ENCODE assay signal across 33 cellular contexts in the genomic region with DNA sequence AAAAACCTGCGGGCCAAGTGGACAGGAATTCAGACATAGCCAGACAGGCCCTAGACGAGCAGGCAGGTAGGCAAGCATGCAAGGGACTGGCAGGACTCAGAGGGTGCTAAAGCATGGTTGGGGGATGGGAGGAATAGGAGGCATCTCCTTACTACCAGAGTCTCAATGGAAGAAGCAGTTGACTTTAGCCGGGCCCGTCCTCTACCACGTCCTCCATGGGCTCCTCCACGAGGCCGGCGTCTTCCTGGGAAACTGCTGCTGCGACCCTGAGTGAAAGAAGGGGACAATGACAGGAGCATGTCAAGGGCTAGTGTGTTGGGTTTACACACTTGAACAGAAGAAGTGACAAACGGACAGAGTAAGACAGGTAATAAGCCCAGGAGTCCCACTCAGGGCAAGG. TPM values are rescaled to one million over a fixed set of nuclear protein-coding genes. Genes with fewer than 3 reads are reported as not detected.
"Had no signal": no experiment of that assay in that cellular context is flagged by ENCODE, and none has a peak within 500 bp of the region (broad histone marks: within the 10 kb centered on the region; RNA-seq: fewer than 3 reads in every experiment).

No MANE protein-coding gene starts in this region.

- H3K27ac ChIP-seq: colonic mucosa, esophagus squamous epithelium, heart right ventricle, neutrophil, prostate gland, skin epidermis, stomach, thyroid gland, vagina had no signal

- H3K4me1 ChIP-seq: colonic mucosa, prostate gland, thyroid gland, vagina had no signal

- DNase-seq: colonic mucosa; effector memory CD4-positive, alpha-beta T cell; erythroblast; esophagus squamous epithelium; foreskin melanocyte; glutamatergic neuron; heart right ventricle; hippocampal formation; immature natural killer cell; left ventricle myocardium superior; naive B cell; stimulated activated CD4-positive, alpha-beta T cell treated with anti-CD3 and anti-CD28 coated beads, Interleukin-12 subunit alpha, Interleukin-12 subunit beta, amount 100 ng/mL, for 4 hours; stimulated activated CD4-positive, alpha-beta T cell treated with anti-CD3 and anti-CD28 coated beads, Interleukin-1b, Interleukin-23, amount 100 ng/mL, for 48 hours; stimulated activated CD4-positive, alpha-beta T cell treated with anti-CD3 and anti-CD28 coated beads, Interleukin-4, amount 100 ng/mL, for 1 hour; stimulated activated CD8-positive, alpha-beta memory T cell treated with anti-CD3 and anti-CD28 coated beads, Interleukin-4, amount 100 ng/mL, for 48 hours; stimulated activated naive CD4-positive, alpha-beta T cell treated with Interleukin-2 at 50 U/mL for 16 hours; stomach; thyroid gland; trophoblast cell had no signal

- ATAC-seq: left ventricle myocardium superior; mucosa of descending colon; natural killer cell treated with Interleukin-12 subunit alpha and Interleukin-12 subunit beta and Interleukin-15 and Interleukin-18, amount 100 ng/mL, for 72 hours had no signal

- H3K4me3 ChIP-seq: colonic mucosa, esophagus squamous epithelium, heart right ventricle, lung, mucosa of descending colon, prostate gland, skin epidermis, stomach, thyroid gland, vagina had no signal

- H3K9me3 ChIP-seq: colonic mucosa, esophagus squamous epithelium, heart right ventricle, mucosa of descending colon, neutrophil, prostate gland, stomach, thyroid gland, vagina had no signal

- H3K27me3 Mint-ChIP-seq: dendritic cell treated with granulocyte-macrophage colony-stimulating factor and Interleukin-4, amounts not matched to agents 40 ng/mL and 50 ng/mL, for 4 days; memory B cell; naive B cell; natural killer cell treated with Interleukin-12 subunit alpha and Interleukin-12 subunit beta and Interleukin-15 and Interleukin-18, amount 100 ng/mL, for 72 hours had no signal

- H3K9me3 Mint-ChIP-seq: dendritic cell treated with granulocyte-macrophage colony-stimulating factor and Interleukin-4, amounts not matched to agents 40 ng/mL and 50 ng/mL, for 4 days; immature natural killer cell; memory B cell; mesothelial cell of epicardium; naive B cell; natural killer cell treated with Interleukin-12 subunit alpha and Interleukin-12 subunit beta and Interleukin-15 and Interleukin-18, amount 100 ng/mL, for 72 hours; neural crest cell had no signal

- H3K4me3 Mint-ChIP-seq: dendritic cell treated with granulocyte-macrophage colony-stimulating factor and Interleukin-4, amounts not matched to agents 40 ng/mL and 50 ng/mL, for 4 days; immature natural killer cell; memory B cell; mesothelial cell of epicardium; naive B cell; natural killer cell treated with Interleukin-12 subunit alpha and Interleukin-12 subunit beta and Interleukin-15 and Interleukin-18, amount 100 ng/mL, for 72 hours; neural crest cell had no signal

- H3K27me3 ChIP-seq: colonic mucosa, esophagus squamous epithelium, heart right ventricle, neutrophil, stomach, thyroid gland, vagina had no signal

- H3K27ac Mint-ChIP-seq: dendritic cell treated with granulocyte-macrophage colony-stimulating factor and Interleukin-4, amounts not matched to agents 40 ng/mL and 50 ng/mL, for 4 days; memory B cell; mesothelial cell of epicardium; natural killer cell treated with Interleukin-12 subunit alpha and Interleukin-12 subunit beta and Interleukin-15 and Interleukin-18, amount 100 ng/mL, for 72 hours had no signal

- H3K4me1 Mint-ChIP-seq: mesothelial cell of epicardium, neural crest cell had no signal

RNA-seq across cellular contexts. Expression of a gene that starts 20.8 kb away (rescaled TPM):
- total RNA-seq: stomach, ureter had no signal

RNA-seq across cellular contexts. Expression of a gene that starts 45.6 kb away (rescaled TPM):
- total RNA-seq: chondrocyte had no signal
- polyA plus RNA-seq: immature natural killer cell had no signal

RNA-seq across cellular contexts. Expression of a gene that starts 49.8 kb away (rescaled TPM):
- total RNA-seq: subcutaneous adipose tissue, vagina had no signal
- polyA plus RNA-seq: immature natural killer cell had no signal
